In genomic region chr19:4246767-4247593, GRCh38 we compare ENCODE assay signal across 1 cellular context.
TF ChIP-seq lines count a peak whose summit lies in the region.

Gene YJU2 (plus strand): TSS chr19:4247080. CDS start chr19:4247147, 67 bp downstream.

TF ChIP-seq in HepG2, 621 proteins besides CTCF, POLR2A, EP300 and RAD21 (continued from another document):
- TF ChIP-seq STAT6 (CRISPR knock-in tag; IDR thresholded peaks at IDR 0.05; ENCODE audit: borderline replicate concordance), result 0 out of 2 replicates have a peak, but pooled peaks have one; percentile 45
- TF ChIP-seq ATF6 (CRISPR knock-in tag; conservative IDR thresholded peaks at IDR 0.05), result 0 out of 2 replicates have a peak, but pooled peaks have one; percentile 57
- no peak for TF ChIP-seq ARID5B (CRISPR knock-in tag; IDR thresholded peaks at IDR 0.05)
- peak; percentile 54; the same call in 1 of the 2 replicates for TF ChIP-seq ZSCAN9 (CRISPR knock-in tag; IDR thresholded peaks at IDR 0.05; ENCODE audit: borderline replicate concordance)
- no peak for TF ChIP-seq ZNF772 (CRISPR knock-in tag; IDR thresholded peaks at IDR 0.05)
- TF ChIP-seq ZNF326 (CRISPR knock-in tag; IDR thresholded peaks at IDR 0.05; ENCODE audit: borderline replicate concordance), result no peak
- TF ChIP-seq ZMYM3 (CRISPR knock-in tag; IDR thresholded peaks at IDR 0.05), result no peak; the same call in 1 of the 2 replicates
- TF ChIP-seq CSRNP2 (CRISPR knock-in tag; conservative IDR thresholded peaks at IDR 0.05; ENCODE audit: low read depth), result no peak
- TF ChIP-seq DZIP1 (CRISPR knock-in tag; IDR thresholded peaks at IDR 0.05), result no peak
- TF ChIP-seq ZMYM2 (CRISPR knock-in tag; IDR thresholded peaks at IDR 0.05), result 0 out of 2 replicates have a peak, but pooled peaks have one; percentile 19
- no peak for TF ChIP-seq ATF7-NPFF (CRISPR knock-in tag; IDR thresholded peaks at IDR 0.05; ENCODE audit: low read depth)
- TF ChIP-seq DMTF1 (CRISPR knock-in tag; IDR thresholded peaks at IDR 0.05), result no peak
- TF ChIP-seq FOXC1 (CRISPR knock-in tag; IDR thresholded peaks at IDR 0.05; ENCODE audit: borderline replicate concordance), result no peak
- peak; percentile 14 for TF ChIP-seq JARID2 (CRISPR knock-in tag; IDR thresholded peaks at IDR 0.05; ENCODE audit: insufficient replicate concordance)
- TF ChIP-seq ZNF263 (CRISPR knock-in tag; IDR thresholded peaks at IDR 0.05), result peak; percentile 98
- TF ChIP-seq HMG20A (CRISPR knock-in tag; IDR thresholded peaks at IDR 0.05; ENCODE audit: borderline replicate concordance), result no peak
- TF ChIP-seq POGK (CRISPR knock-in tag; conservative IDR thresholded peaks at IDR 0.05), result no peak
- no peak for TF ChIP-seq ZNF180 (CRISPR knock-in tag; IDR thresholded peaks at IDR 0.05; ENCODE audit: borderline replicate concordance, low read depth)
- TF ChIP-seq ZNF230 (CRISPR knock-in tag; IDR thresholded peaks at IDR 0.05), result no peak
- no peak for TF ChIP-seq ATAD3A (CRISPR knock-in tag; IDR thresholded peaks at IDR 0.05)
- peak; percentile 75; the same call in 1 of the 2 replicates for TF ChIP-seq ZNF605 (CRISPR knock-in tag; IDR thresholded peaks at IDR 0.05)
